13 cellular contexts compared by ENCODE assay signal in the genomic region with DNA sequence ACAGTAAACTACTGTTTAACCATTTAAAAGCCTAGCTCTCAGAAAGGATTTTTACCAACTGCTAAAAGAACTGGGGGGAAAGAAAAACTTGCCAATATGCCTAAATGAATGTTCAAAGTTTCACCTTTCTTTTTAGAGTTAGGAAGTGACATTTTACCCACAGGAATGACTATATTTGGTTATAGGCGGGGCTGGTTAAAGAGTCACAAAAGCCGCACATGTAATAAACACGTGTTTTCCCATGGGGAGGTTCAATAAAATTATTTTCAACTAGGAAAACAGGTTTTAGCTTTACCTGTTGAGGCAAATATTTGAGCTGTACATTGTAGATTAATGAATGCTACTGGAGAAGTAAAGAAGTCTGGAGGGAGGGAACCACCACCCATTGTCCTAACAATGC. TPM values are rescaled to one million over a fixed set of nuclear protein-coding genes. Genes with fewer than 3 reads are reported as not detected.
DNase-seq lines count a peak whose midpoint lies in the region; ATAC-seq, FAIRE-seq and TF ChIP-seq lines count a peak whose summit lies in the region.
"Had no signal": no experiment of that assay in that cellular context is flagged by ENCODE, and none has a peak within 500 bp of the region (broad histone marks: within the 10 kb centered on the region; RNA-seq: fewer than 3 reads in every experiment).

No MANE protein-coding gene starts in this region.

- H3K79me2 ChIP-seq in PC-9 (ENCODE audit: low read depth): no peaks in the 10 kb centered on the region

- no peak overlapping the region for H3K4me3 ChIP-seq in PC-9

- H3K9me3 ChIP-seq in PC-9 (ENCODE audit: insufficient read depth, low read depth): no peaks in the 10 kb centered on the region; the same call in 1 of the 2 replicates

- POLR2A ChIA-PET in PC-9 (lab: Charles Lee; ENCODE audit: unreplicated experiment): no interaction called here

- peaks cover 21% of the 10 kb centered on the region; the same call in 1 of the 2 replicates for H3F3A ChIP-seq in PC-9 (ENCODE audit: insufficient read depth, low read depth)

- TF ChIP-seq CTCF in 22Rv1 (IDR thresholded peaks at IDR 0.05): no peak
- no peak for TF ChIP-seq CTCF in PC-9 (conservative IDR thresholded peaks at IDR 0.05)
- TF ChIP-seq CTCF in D721Med (IDR thresholded peaks at IDR 0.05; ENCODE audit: insufficient read depth, missing control alignments): no peak

- BruUV-seq in PC-9 (replicated peaks; lab: Mats Ljungman, UMichigan): no TSS peak

- no peaks in the 10 kb centered on the region for H3K36me3 ChIP-seq in PC-9 (ENCODE audit: low read depth)
- H3K36me3 ChIP-seq: brain microvascular endothelial cell had no signal

- H3K27ac ChIP-seq in 22Rv1: peak overlapping the region; percentile 47
- peak overlapping the region; percentile 66 for H3K27ac ChIP-seq in PC-9
- H3K27ac ChIP-seq: brain microvascular endothelial cell had no signal

- ATAC-seq in GM21529 (IDR thresholded peaks at IDR 0.05; ENCODE audit: unreplicated experiment): peak; percentile 76
- ATAC-seq: natural killer cell treated with Interleukin-12 subunit alpha and Interleukin-12 subunit beta and Interleukin-15 and Interleukin-18, amount 100 ng/mL, for 72 hours had no signal

- no peaks in the 10 kb centered on the region for H3K27me3 ChIP-seq in PC-9 (ENCODE audit: insufficient read depth, low read depth)
- H3K27me3 ChIP-seq: brain microvascular endothelial cell had no signal

- peak in 1 of 2 experiments; percentile 81 for DNase-seq in PC-9
- peak; percentile 14 for DNase-seq in kidney tubule cell (ENCODE audit: low spot score)
- DNase-seq in D721Med (ENCODE audit: insufficient read length, low spot score): no peak
- no peak for DNase-seq in NCI-H446 treated with DMSO at 0.1 percent for 48 hours (lab: John Stamatoyannopoulos, UW)
- no peak for DNase-seq in AG08395 (ENCODE audit: low spot score)
- no peak for DNase-seq in NCI-H2171 (lab: John Stamatoyannopoulos, UW)
- DNase-seq: brain microvascular endothelial cell; EL; NCI-H2029 treated with DMSO at 0.1 percent for 48 hours; stimulated activated CD4-positive, alpha-beta T cell treated with anti-CD3 and anti-CD28 coated beads, Interleukin-15, amount 100 ng/mL, for 24 hours had no signal

- H4K20me1 ChIP-seq in PC-9 (ENCODE audit: insufficient read depth): no peaks in the 10 kb centered on the region

- no peak for FAIRE-seq in D721Med (lab: Jason Lieb, UNC)

- 0 out of 2 replicates have a peak overlapping the region, but pooled peaks have one; percentile 6 for H2AFZ ChIP-seq in PC-9

- intact Hi-C loops in PC-9 (cut with micrococcal nuclease; ENCODE audit: unreplicated experiment): no loop called here

- peaks cover 19% of the 10 kb centered on the region for H3K4me1 ChIP-seq in PC-9 (replicated peaks; ENCODE audit: insufficient read depth)

- CTCF ChIA-PET in PC-9 (lab: Charles Lee): no interaction called here

- peak overlapping the region; percentile 55 for H3K4me2 ChIP-seq in PC-9

- H3K9me2 ChIP-seq in PC-9 (ENCODE audit: insufficient read depth): no peaks in the 10 kb centered on the region

RNA-seq across cellular contexts. Expression of gene UGDH, which starts 41.6 kb away (rescaled TPM):
- 88.6 and 98.5 TPM in 2 replicates for total RNA-seq in PC-9 (2021)
